Comparison of ENCODE assay signal across 8 cellular contexts in the genomic region with DNA sequence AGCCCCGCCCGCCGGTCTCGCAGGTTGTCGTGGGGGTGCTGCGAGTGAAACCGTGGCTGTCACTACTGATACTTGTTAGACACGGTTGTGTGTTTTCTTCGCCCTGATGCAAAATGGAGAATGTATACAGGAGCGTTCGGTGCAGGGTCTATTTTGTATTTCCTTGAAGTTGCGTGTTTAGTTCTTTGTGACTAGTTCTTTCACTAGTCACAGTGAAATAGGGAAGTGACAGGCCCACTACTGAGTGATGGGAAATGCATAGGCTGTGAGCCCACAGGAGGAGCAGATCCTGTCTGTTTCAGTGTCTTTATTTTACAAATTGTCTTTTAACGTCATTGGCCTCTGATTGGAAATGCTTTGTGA. TPM values are rescaled to one million over a fixed set of nuclear protein-coding genes. Genes with fewer than 3 reads are reported as not detected.
A peak's percentile ranks its signal among the peaks of the same experiment; 100 is the strongest.
DNase-seq lines count a peak whose midpoint lies in the region; ATAC-seq and TF ChIP-seq lines count a peak whose summit lies in the region.

No MANE protein-coding gene starts in this region.

- H4K20me1 ChIP-seq in osteoblast (ENCODE audit: insufficient read depth, low read length), result peaks cover 7% of the 10 kb centered on the region

- H3K9me3 ChIP-seq in SK-N-MC (ENCODE audit: low read depth, low read length) (no peaks in the 10 kb centered on the region), esophagus (ENCODE audit: control insufficient read depth in 2 of 2, insufficient read depth in 1 of 2, low read depth in 1 of 2, low read length in 1 of 2) (no peaks in the 10 kb centered on the region), osteoblast (ENCODE audit: low read depth, low read length) (no peaks in the 10 kb centered on the region)

- H3K4me2 ChIP-seq in osteoblast (ENCODE audit: insufficient read depth, low read length), result peak overlapping the region; percentile 95

- H3K79me2 ChIP-seq in ACC112 (ENCODE audit: control insufficient read depth, insufficient read depth, low read length, unreplicated experiment) (peaks cover 26% of the 10 kb centered on the region), osteoblast (ENCODE audit: insufficient read depth, low read length) (peaks cover 42% of the 10 kb centered on the region)

- DNase-seq in SK-N-MC (ENCODE audit: low read depth, low spot score), result no peak
- DNase-seq in osteoblast (ENCODE audit: insufficient read length, low spot score, missing footprints), result no peak
- DNase-seq in activated CD8-positive, alpha-beta memory T cell treated with anti-CD3 and anti-CD28 coated beads for 24 hours, result no peak
- no peak for DNase-seq in 8988T

- H2AFZ ChIP-seq in ACC112 (ENCODE audit: low read length, unreplicated experiment) (peak overlapping the region; percentile 94), osteoblast (ENCODE audit: low read length) (peak overlapping the region; percentile 98)

- 1% methylated on average over 13 of the region's 13 CpGs for WGBS in esophagus, 2 donors

- H3K27ac ChIP-seq in ACC112 (ENCODE audit: low read depth, low read length), result peak overlapping the region; percentile 37; the same call in 1 of the 2 replicates
- H3K27ac ChIP-seq in SK-N-MC, result no peak overlapping the region
- peak overlapping the region; percentile 72 to 86 for H3K27ac ChIP-seq in esophagus (ENCODE audit: low read depth in 2 of 2, low read length in 1 of 2)
- peak overlapping the region; percentile 75 for H3K27ac ChIP-seq in osteoblast (ENCODE audit: low read depth, low read length)

- no peak for TF ChIP-seq CTCF in osteoblast (IDR thresholded peaks at IDR 0.05; ENCODE audit: extremely low read depth, low read depth, low read length)

- no peaks in the 10 kb centered on the region for H3K27me3 ChIP-seq in ACC112 (ENCODE audit: insufficient read depth, low read length)
- no peaks in the 10 kb centered on the region for H3K27me3 ChIP-seq in esophagus (ENCODE audit: control insufficient read depth in 1 of 2, insufficient read depth in 2 of 2, low read length in 2 of 2)
- H3K27me3 ChIP-seq in osteoblast (ENCODE audit: insufficient read depth, low read length), result no peaks in the 10 kb centered on the region

- no peaks in the 10 kb centered on the region for H3K36me3 ChIP-seq in ACC112 (ENCODE audit: insufficient read depth, low read length)
- H3K36me3 ChIP-seq in SK-N-MC (ENCODE audit: insufficient read depth, low read length), result no peaks in the 10 kb centered on the region
- H3K36me3 ChIP-seq in esophagus (ENCODE audit: control insufficient read depth in 2 of 2, insufficient read depth in 2 of 2, low read length in 1 of 2), result no peaks in the 10 kb centered on the region
- H3K36me3 ChIP-seq in osteoblast (ENCODE audit: insufficient read depth, low read length), result no peaks in the 10 kb centered on the region

- H3K4me3 ChIP-seq in ACC112 (ENCODE audit: low read depth, low read length), result peak overlapping the region; percentile 96
- peak overlapping the region; percentile 83 for H3K4me3 ChIP-seq in SK-N-MC
- H3K4me3 ChIP-seq in esophagus (ENCODE audit: low read depth in 1 of 2, low read length in 2 of 2), result peak overlapping the region; percentile 81 to 94
- H3K4me3 ChIP-seq in osteoblast (ENCODE audit: insufficient read depth, low read length), result peak overlapping the region; percentile 97

- H3K4me1 ChIP-seq in ACC112 (ENCODE audit: control insufficient read depth, insufficient read depth, low read length, unreplicated experiment) (peaks cover 7% of the 10 kb centered on the region), esophagus (ENCODE audit: control insufficient read depth in 2 of 2, insufficient read depth in 2 of 2, low read length in 1 of 2) (no peaks in the 10 kb centered on the region), osteoblast (ENCODE audit: insufficient read depth, low read length) (peaks cover 10% of the 10 kb centered on the region)

- H3K9ac ChIP-seq in SK-N-MC (ENCODE audit: insufficient read length), result peak overlapping the region; percentile 87

- ATAC-seq in GM18870 (IDR thresholded peaks at IDR 0.05; ENCODE audit: unreplicated experiment) (peak; percentile 35), HG03095 (IDR thresholded peaks at IDR 0.05; ENCODE audit: unreplicated experiment) (peak; percentile 30)

RNA-seq across cellular contexts. Expression of a gene that starts 0.7 kb away (rescaled TPM):
- polyA plus RNA-seq in esophagus, result 1 to 10 TPM; 5.1 to 6.9 TPM
- 13.0 and 13.8 TPM in 2 replicates for total RNA-seq in osteoblast

RNA-seq across cellular contexts. Expression of a gene that starts 10.6 kb away (rescaled TPM):
- 10 to 100 TPM in 1 of 2 donors, 1 to 10 TPM in 1; 7.1 to 15.3 TPM for polyA plus RNA-seq in esophagus
- 20.3 and 20.6 TPM in 2 replicates for total RNA-seq in osteoblast

RNA-seq across cellular contexts. Expression of a gene that starts 58.1 kb away (rescaled TPM):
- 10 to 100 TPM in 1 of 2 donors, 1 to 10 TPM in 1; 9.0 to 16.8 TPM for polyA plus RNA-seq in esophagus
- 12.1 and 12.7 TPM in 2 replicates for total RNA-seq in osteoblast
